Comparison of ENCODE assay signal across 19 cellular contexts in the genomic region with DNA sequence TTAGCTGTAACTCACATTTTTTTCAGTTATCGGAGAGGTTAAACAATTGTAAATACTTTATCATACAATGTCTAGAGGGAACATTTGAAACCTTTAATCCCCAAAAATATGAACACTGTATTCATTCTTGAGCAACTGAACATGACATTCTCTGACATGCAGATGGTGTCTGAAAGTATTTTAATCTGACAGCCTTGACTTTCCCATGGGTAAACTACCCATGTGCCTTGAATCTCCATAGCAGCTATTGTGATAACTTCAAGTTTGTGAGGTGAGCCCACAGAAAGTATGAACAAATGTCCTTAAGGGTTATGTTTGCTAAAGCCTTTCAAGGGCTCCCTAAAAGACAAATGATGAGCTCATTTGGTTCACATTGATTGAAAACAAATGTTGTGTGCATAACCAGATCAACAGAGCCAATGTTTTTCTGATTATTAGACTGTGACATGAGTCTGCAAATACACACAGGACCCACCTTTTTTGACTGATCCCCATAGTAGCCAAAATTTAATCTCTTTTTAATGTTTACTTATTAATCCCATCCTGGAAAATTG.
"Had no signal": no experiment of that assay in that cellular context is flagged by ENCODE, and none has a peak within 500 bp of the region (broad histone marks: within the 10 kb centered on the region; RNA-seq: fewer than 3 reads in every experiment).

No MANE protein-coding gene starts in this region.

- H3K4me3 ChIP-seq: gastroesophageal sphincter, transverse colon, uterus had no signal

- ATAC-seq: activated CD4-positive, CD25-positive, alpha-beta regulatory T cell treated with anti-CD3 and anti-CD28 coated beads, Interleukin-2, amount 50 U/mL, for 24 hours; activated CD8-positive, alpha-beta T cell treated with anti-CD3 and anti-CD28 coated beads, Interleukin-2, amount 10 ng/mL, durations not matched to agents 7 days and 5 days; gastroesophageal sphincter; left cardiac atrium; sciatic nerve; stimulated activated memory B cell treated with anti-CD40 and anti-IgM and Interleukin-4, amounts not matched to agents 10 μg/mL and 1 μg/mL and 100 μg/mL, for 72 hours had no signal

- H3K36me3 ChIP-seq: gastroesophageal sphincter, transverse colon, uterus had no signal

- H3K27ac ChIP-seq: epithelial cell of prostate, gastroesophageal sphincter, transverse colon, uterus, VCaP had no signal

- H3K4me1 ChIP-seq: gastroesophageal sphincter, transverse colon, uterus had no signal

- H3K9me3 ChIP-seq: gastroesophageal sphincter, transverse colon, uterus had no signal

- H3K27me3 ChIP-seq: gastroesophageal sphincter, transverse colon, uterus had no signal

- DNase-seq: activated CD4-positive, alpha-beta T cell treated with anti-CD3 and anti-CD28 coated beads, Interleukin-2, amount 10 ng/mL, durations not matched to agents 7 days and 5 days; activated CD8-positive, alpha-beta T cell treated with anti-CD3 and anti-CD28 coated beads, Interleukin-2, amount 10 ng/mL, durations not matched to agents 7 days and 5 days; activated gamma-delta T cell; aorta; head of caudate nucleus; hypothalamus; islet precursor cell; left cardiac atrium; nephron progenitor cell; nucleus accumbens; small intestine; transverse colon; uterus had no signal

- FAIRE-seq: small intestine had no signal
